ENCODE assay signal across 8 cellular contexts in the genomic region with DNA sequence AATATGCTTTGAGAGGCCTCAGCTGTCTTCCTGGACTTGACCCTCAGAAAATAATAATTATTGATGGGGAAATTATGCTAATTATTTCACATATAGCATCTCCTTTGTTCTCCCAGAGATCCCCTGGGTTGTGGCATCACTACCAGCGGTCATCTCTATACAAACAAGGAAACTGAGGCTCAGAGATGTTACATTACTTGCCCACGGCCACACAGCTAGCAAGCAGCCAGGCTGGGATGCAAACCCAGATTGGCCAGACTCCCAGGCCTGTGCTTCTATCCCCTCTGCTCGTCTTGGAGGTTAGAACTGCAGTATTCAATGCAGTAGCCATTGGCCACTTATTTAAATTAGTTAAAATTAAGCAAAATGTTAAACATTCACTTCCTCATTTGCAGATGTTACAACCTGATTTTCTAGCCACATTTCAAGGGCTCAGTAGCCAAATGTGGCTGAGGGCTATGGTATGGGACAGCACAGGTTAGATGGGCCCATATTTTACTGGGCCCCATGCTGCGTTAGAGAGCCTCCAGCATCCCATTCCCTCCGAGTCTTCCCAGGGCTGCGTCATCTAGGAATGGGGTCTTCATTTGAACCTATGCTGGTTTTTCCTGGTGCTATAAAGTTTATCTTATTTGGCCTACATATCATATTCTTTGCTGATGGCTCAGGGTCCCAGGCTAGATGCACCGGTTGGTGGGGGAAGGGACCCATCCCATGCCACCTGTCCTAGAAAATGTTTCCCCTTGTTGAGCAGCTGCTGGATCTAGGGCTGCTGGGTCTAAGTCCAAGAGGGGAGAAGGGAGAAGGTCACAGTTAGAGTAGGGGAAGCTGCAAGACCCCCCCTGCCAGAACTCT. TPM values are rescaled to one million over a fixed set of nuclear protein-coding genes. Genes with fewer than 3 reads are reported as not detected.
A peak's percentile ranks its signal among the peaks of the same experiment; 100 is the strongest.
DNase-seq lines count a peak whose midpoint lies in the region; ATAC-seq and TF ChIP-seq lines count a peak whose summit lies in the region.

No MANE protein-coding gene starts in this region.

- no peak for TF ChIP-seq POLR2A in right lobe of liver (IDR thresholded peaks at IDR 0.05)

- no peak for TF ChIP-seq CTCF in A673 (conservative IDR thresholded peaks at IDR 0.05; ENCODE audit: low read depth, low read length)
- TF ChIP-seq CTCF in GM23338 (conservative IDR thresholded peaks at IDR 0.05; ENCODE audit: low read depth in 2 of 2) = no peak
- no peak for TF ChIP-seq CTCF in right lobe of liver (IDR thresholded peaks at IDR 0.05)

- H3K27me3 ChIP-seq in A673 (replicated peaks; ENCODE audit: insufficient read depth, low read depth, low read length, poor library complexity) = no peaks in the 10 kb centered on the region
- peaks cover 16% of the 10 kb centered on the region for H3K27me3 ChIP-seq in GM23338 (ENCODE audit: insufficient read depth)
- H3K27me3 ChIP-seq in right lobe of liver = no peaks in the 10 kb centered on the region

- peaks cover 15% of the 10 kb centered on the region; the same call in 2 of the 3 replicates for H3K36me3 Mint-ChIP-seq in GM23338 (ENCODE audit: low read depth)
- H3K36me3 Mint-ChIP-seq in activated T-helper 17 cell treated with anti-CD3 and anti-CD28 coated beads, Interleukin-2, amount 50 U/mL, for 72 hours (ENCODE audit: low read depth) = peaks cover 27% of the 10 kb centered on the region

- H3K4me3 Mint-ChIP-seq in GM23338 = peak overlapping the region; percentile 34; the same call in 2 of the 3 replicates
- peak overlapping the region; percentile 77 for H3K4me3 Mint-ChIP-seq in activated T-helper 17 cell treated with anti-CD3 and anti-CD28 coated beads, Interleukin-2, amount 50 U/mL, for 72 hours

- CTCF ChIA-PET in A673 (lab: Charles Lee) = interaction anchor here (0.5 kb wide), 1 partner anchor 160 kb away, joined by 8 read pairs; no protein-coding TSS in a partner anchor

- H4K20me1 ChIP-seq in GM23338 (replicated peaks; ENCODE audit: insufficient read depth) = no peaks in the 10 kb centered on the region

- H3K9me2 ChIP-seq in GM23338 (ENCODE audit: insufficient read depth) = no peaks in the 10 kb centered on the region

- H3K36me3 ChIP-seq in A673 (ENCODE audit: insufficient read depth, low read length, poor library complexity, severe bottlenecking) (peaks cover 16% of the 10 kb centered on the region), GM23338 (ENCODE audit: insufficient read depth) (no peaks in the 10 kb centered on the region), right lobe of liver (peaks cover 4 to 36% (median 21%) of the 10 kb centered on the region in 4 donors)

- WGBS in right lobe of liver (ENCODE audit: insufficient coverage, low coverage, low lambda C conversion rate, missing lambda C conversion rate) = 48% methylated on average over 3 of the region's 7 CpGs

- ATAC-seq in GM23338 = no peak
- no peak for ATAC-seq in activated T-helper 17 cell treated with anti-CD3 and anti-CD28 coated beads, Interleukin-2, amount 50 U/mL, for 72 hours (replicated peaks)
- ATAC-seq in right lobe of liver = no peak
- ATAC-seq in GM19463 (IDR thresholded peaks at IDR 0.05; ENCODE audit: unreplicated experiment) = no peak
- no peak for ATAC-seq in HG03097 (IDR thresholded peaks at IDR 0.05; ENCODE audit: low FRiP score, unreplicated experiment)

- peaks cover 11% of the 10 kb centered on the region for H3K79me2 ChIP-seq in GM23338 (replicated peaks; ENCODE audit: insufficient read depth)

- H3K4me2 ChIP-seq in GM23338 = peak overlapping the region; percentile 38; the same call in 1 of the 2 replicates

- H3K27ac Mint-ChIP-seq in GM23338 = no peak overlapping the region
- peak overlapping the region; percentile 78 for H3K27ac Mint-ChIP-seq in activated T-helper 17 cell treated with anti-CD3 and anti-CD28 coated beads, Interleukin-2, amount 50 U/mL, for 72 hours

- H3K9me3 Mint-ChIP-seq in GM23338 = no peaks in the 10 kb centered on the region; the same call in 2 of the 3 replicates
- no peaks in the 10 kb centered on the region for H3K9me3 Mint-ChIP-seq in activated T-helper 17 cell treated with anti-CD3 and anti-CD28 coated beads, Interleukin-2, amount 50 U/mL, for 72 hours

- H3K27me3 Mint-ChIP-seq in GM23338 (ENCODE audit: insufficient read depth, low read depth, poor library complexity) = peaks cover 34% of the 10 kb centered on the region
- H3K27me3 Mint-ChIP-seq in activated T-helper 17 cell treated with anti-CD3 and anti-CD28 coated beads, Interleukin-2, amount 50 U/mL, for 72 hours = no peaks in the 10 kb centered on the region

- intact Hi-C loops in A673 (cut with micrococcal nuclease; ENCODE audit: unreplicated experiment) (no loop called here), right lobe of liver (cut with DNase I) (no loop called here)

- H3K4me3 ChIP-seq in A673 (ENCODE audit: low read depth, low read length, poor library complexity, severe bottlenecking) (peak overlapping the region; percentile 78), GM23338 (peak overlapping the region; percentile 90), right lobe of liver (peak overlapping the region; percentile 62 to 96 (median 78))

- H3K9me3 ChIP-seq in A673 (ENCODE audit: low read depth, low read length, poor library complexity, severe bottlenecking) (no peaks in the 10 kb centered on the region), right lobe of liver (no peaks in the 10 kb centered on the region)

- no peak overlapping the region for H2AFZ ChIP-seq in GM23338

- POLR2A ChIA-PET in A673 (lab: Charles Lee; ENCODE audit: low non-redundant PET) = no interaction called here

- peaks cover 36% of the 10 kb centered on the region for H3K4me1 ChIP-seq in A673 (ENCODE audit: insufficient read depth, low read length, poor library complexity, severe bottlenecking)
- peaks cover 3% of the 10 kb centered on the region; the same call in 1 of the 2 replicates for H3K4me1 ChIP-seq in GM23338 (ENCODE audit: insufficient read depth)
- peaks cover 0 to 39% (median 18%) of the 10 kb centered on the region in 4 donors for H3K4me1 ChIP-seq in right lobe of liver

- H3K4me1 Mint-ChIP-seq in GM23338 = peaks cover 19% of the 10 kb centered on the region
- H3K4me1 Mint-ChIP-seq in activated T-helper 17 cell treated with anti-CD3 and anti-CD28 coated beads, Interleukin-2, amount 50 U/mL, for 72 hours = peaks cover 20% of the 10 kb centered on the region

- DNase-seq in A673 (ENCODE audit: low spot score) = no peak
- DNase-seq in GM23338 (ENCODE audit: low spot score) = no peak
- DNase-seq in right lobe of liver = peak in 1 of 3 donors; percentile 15
- DNase-seq in effector CD8-positive, alpha-beta T cell (lab: John Stamatoyannopoulos, UW) = no peak
- DNase-seq in DMS53 (lab: John Stamatoyannopoulos, UW) = no peak

- H3K27ac ChIP-seq in A673 (ENCODE audit: low read depth, low read length, poor library complexity, severe bottlenecking) (no peak overlapping the region), GM23338 (ENCODE audit: low read depth) (no peak overlapping the region), right lobe of liver (peak overlapping the region in 1 of 3 donors; percentile 93)

- no peaks in the 10 kb centered on the region for H3F3A ChIP-seq in GM23338 (replicated peaks; ENCODE audit: low read depth)

- no TSS peak for BruUV-seq in A673 (replicated peaks; lab: Mats Ljungman, UMichigan)

TF ChIP-seq in GM23338, 12 proteins besides CTCF, POLR2A, EP300 and RAD21 (continues in another document):
- TF ChIP-seq STAT1 (IDR thresholded peaks at IDR 0.05; ENCODE audit: unreplicated experiment) = no peak

RNA-seq across cellular contexts. Expression of a gene that starts 2.2 kb away (rescaled TPM):
- 25.7 and 32.5 TPM in 2 replicates for total RNA-seq in A673 (2021)
- total RNA-seq in GM23338 (2014; rRNA removed; shearing (Covaris generic)) = 6.9 and 11.0 TPM in 2 replicates
- 6.8 and 7.7 TPM in 2 replicates for polyA plus RNA-seq in GM23338 (2016; fragmentation: Nextera tagmentation; extraction: Ambion mirVana)
- total RNA-seq in activated T-helper 17 cell treated with anti-CD3 and anti-CD28 coated beads, Interleukin-2, amount 50 U/mL, for 72 hours = 10 to 100 TPM in 1 of 2 donors, 1 to 10 TPM in 1; 8.7 to 18.9 TPM
- 100 to 1,000 TPM in 3 of 6 experiments, 10 to 100 TPM in 3; 11.6 to 134 (median 83.9) TPM for total RNA-seq in right lobe of liver

RNA-seq across cellular contexts. Expression of a gene that starts 40.1 kb away (rescaled TPM):
- total RNA-seq in A673 (2021) (46.4 and 47.0 TPM in 2 replicates), right lobe of liver (100 to 1,000 TPM in 1 of 6 experiments, 10 to 100 TPM in 5; 19.6 to 104 (median 31.5) TPM)
- 14.6 and 15.4 TPM in 2 replicates for total RNA-seq in GM23338 (2014; rRNA removed; shearing (Covaris generic))
- 5.6 and 9.5 TPM in 2 replicates for polyA plus RNA-seq in GM23338 (2016; fragmentation: Nextera tagmentation; extraction: Ambion mirVana)
- total RNA-seq in activated T-helper 17 cell treated with anti-CD3 and anti-CD28 coated beads, Interleukin-2, amount 50 U/mL, for 72 hours = 10 to 100 TPM; 12.3 to 25.4 TPM
